In the genomic region with DNA sequence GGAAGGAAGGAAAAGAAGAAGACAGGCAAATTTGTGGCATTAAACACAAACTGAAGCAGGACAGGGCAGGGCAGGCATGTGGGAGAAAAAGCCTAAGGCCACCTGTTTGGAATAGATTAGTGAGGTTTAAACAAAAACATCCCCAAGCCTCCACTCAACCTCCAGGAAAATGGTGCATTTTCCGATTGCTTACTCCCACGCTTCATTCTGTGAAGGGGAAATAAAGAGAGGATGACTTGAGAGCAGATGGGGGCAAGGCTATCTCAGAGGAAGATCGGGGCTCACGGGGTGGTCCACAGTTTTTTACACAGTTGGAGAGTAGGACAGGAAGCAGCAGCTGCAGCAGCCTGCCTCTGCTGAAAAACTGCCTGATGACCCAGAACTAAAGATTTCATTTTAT, we compare ENCODE assay signal across 12 cellular contexts.
"Had no signal": no experiment of that assay in that cellular context is flagged by ENCODE, and none has a peak within 500 bp of the region (broad histone marks: within the 10 kb centered on the region; RNA-seq: fewer than 3 reads in every experiment).

No MANE protein-coding gene starts in this region.

- H3K9me3 ChIP-seq: adrenal gland, lower lobe of right lung, testis had no signal

- ATAC-seq: esophagus mucosa; lower lobe of right lung; natural killer cell; stimulated activated naive CD8-positive, alpha-beta T cell treated with anti-CD3 and anti-CD28 coated beads, Interleukin-15, amount 100 ng/mL, for 72 hours; T-helper 17 cell had no signal

- H3K27me3 ChIP-seq: adrenal gland, testis had no signal

- H3K36me3 ChIP-seq: adrenal gland, lower lobe of right lung had no signal

- H3K4me3 ChIP-seq: adrenal gland, lower lobe of right lung, testis had no signal

- H3K27ac ChIP-seq: adrenal gland, lower lobe of right lung, testis had no signal

- H3K4me1 ChIP-seq: adrenal gland, lower lobe of right lung, testis had no signal

- DNase-seq: activated CD4-positive, alpha-beta T cell treated with anti-CD3 and anti-CD28 coated beads, Interleukin-2, amount 50 U/mL, for 1 hour; activated naive CD4-positive, alpha-beta T cell treated with anti-CD3 and anti-CD28 coated beads, Interleukin-2, amount 50 U/mL, for 16 hours; adrenal gland; endodermal cell; lower lobe of right lung; natural killer cell; stimulated activated CD4-positive, alpha-beta T cell treated with anti-CD3 and anti-CD28 coated beads, Interleukin-15, amount 100 ng/mL, for 24 hours; stimulated activated CD4-positive, alpha-beta T cell treated with anti-CD3 and anti-CD28 coated beads, Interleukin-4, amount 100 ng/mL, for 4 hours; stimulated activated naive CD8-positive, alpha-beta T cell treated with anti-CD3 and anti-CD28 coated beads, Interleukin-15, amount 100 ng/mL, for 72 hours; T-helper 17 cell; testis had no signal
